Comparison of ENCODE assay signal across 8 cellular contexts in the genomic region with DNA sequence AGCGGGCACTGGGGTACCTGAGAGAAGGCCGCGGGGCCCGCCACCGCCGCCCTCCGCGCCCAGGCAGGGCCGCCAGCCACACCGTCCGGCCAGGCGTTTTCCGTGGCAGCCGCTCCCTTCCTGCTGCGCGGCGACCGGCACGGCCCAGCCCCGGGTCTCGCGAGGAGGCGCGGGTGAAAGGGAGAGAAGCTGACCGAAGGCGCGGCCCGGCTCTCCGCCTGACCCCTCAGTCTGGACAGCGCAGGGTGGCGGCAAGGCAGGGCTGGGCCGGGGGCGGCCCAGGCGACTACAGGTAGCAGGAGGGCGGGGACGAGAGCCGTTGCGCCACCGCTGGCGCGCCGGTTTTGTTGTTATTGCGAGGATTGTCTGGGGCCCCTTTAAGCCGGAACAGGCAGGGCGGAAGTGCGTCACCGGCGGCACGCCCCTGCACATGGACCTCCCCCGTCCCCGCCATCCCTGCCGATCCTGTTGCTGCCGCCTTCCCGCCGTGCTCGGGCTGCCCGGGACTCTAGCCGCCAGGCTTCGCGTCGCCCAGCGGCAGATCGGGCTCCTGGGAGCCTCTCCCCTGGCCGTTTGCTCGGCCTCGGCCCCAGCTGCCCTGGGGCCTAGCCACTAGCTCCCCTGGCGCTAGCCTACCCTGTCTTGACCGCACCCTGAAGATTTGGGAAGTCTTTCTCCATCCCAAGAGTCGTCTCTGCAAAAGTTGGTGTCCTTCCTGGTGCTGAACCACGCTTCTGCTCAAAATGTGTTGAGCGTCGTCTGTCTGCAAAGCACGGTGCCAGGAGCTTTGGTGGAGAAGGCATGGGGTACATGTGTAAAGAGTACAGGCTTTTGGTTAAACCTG. TPM values are rescaled to one million over a fixed set of nuclear protein-coding genes. Genes with fewer than 3 reads are reported as not detected.
DNase-seq lines count a peak whose midpoint lies in the region; ATAC-seq, FAIRE-seq and TF ChIP-seq lines count a peak whose summit lies in the region.

A gene with protein sequence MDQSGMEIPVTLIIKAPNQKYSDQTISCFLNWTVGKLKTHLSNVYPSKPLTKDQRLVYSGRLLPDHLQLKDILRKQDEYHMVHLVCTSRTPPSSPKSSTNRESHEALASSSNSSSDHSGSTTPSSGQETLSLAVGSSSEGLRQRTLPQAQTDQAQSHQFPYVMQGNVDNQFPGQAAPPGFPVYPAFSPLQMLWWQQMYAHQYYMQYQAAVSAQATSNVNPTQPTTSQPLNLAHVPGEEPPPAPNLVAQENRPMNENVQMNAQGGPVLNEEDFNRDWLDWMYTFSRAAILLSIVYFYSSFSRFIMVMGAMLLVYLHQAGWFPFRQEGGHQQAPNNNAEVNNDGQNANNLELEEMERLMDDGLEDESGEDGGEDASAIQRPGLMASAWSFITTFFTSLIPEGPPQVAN (minus strand): TSS at position 352 of the 844 bp plus-strand sequence. CDS start 805 bp downstream, outside the sequence.

- TF ChIP-seq POLR2A in H54 (IDR thresholded peaks at IDR 0.05; ENCODE audit: low read depth, low read length) = peak; percentile 90

- no peaks in the 10 kb centered on the region for H3K9me3 ChIP-seq in fibroblast of lung (ENCODE audit: control insufficient read depth, insufficient read depth, low read depth, low read length)
- H3K9me3 ChIP-seq in naive thymus-derived CD4-positive, alpha-beta T cell (ENCODE audit: control insufficient read depth in 2 of 3, low read length in 3 of 3) = no peaks in the 10 kb centered on the region

- H3K4me1 Mint-ChIP-seq in activated T-helper 17 cell treated with anti-CD3 and anti-CD28 coated beads, Interleukin-2, amount 50 U/mL, for 72 hours = peaks cover 34% of the 10 kb centered on the region
- peaks cover 46 to 61% (median 56%) of the 10 kb centered on the region in 7 donors for H3K4me1 Mint-ChIP-seq in naive thymus-derived CD4-positive, alpha-beta T cell
- H3K4me1 Mint-ChIP-seq in stimulated activated memory B cell treated with anti-CD40 and anti-IgM and Interleukin-4, amounts not matched to agents 10 μg/mL and 1 μg/mL and 100 μg/mL, for 72 hours = peaks cover 57% of the 10 kb centered on the region

- peaks cover 30% of the 10 kb centered on the region for H3K79me2 ChIP-seq in fibroblast of lung (ENCODE audit: control insufficient read depth, insufficient read depth, low read length)

- H3K27me3 ChIP-seq in fibroblast of lung (ENCODE audit: control insufficient read depth, insufficient read depth, low read length) = no peaks in the 10 kb centered on the region
- H3K27me3 ChIP-seq in naive thymus-derived CD4-positive, alpha-beta T cell (ENCODE audit: control insufficient read depth in 2 of 2, insufficient read depth in 2 of 2, low read length in 2 of 2) = no peaks in the 10 kb centered on the region

- peak within 1 kb of the TSS; percentile 85 for H3K4me3 Mint-ChIP-seq in activated T-helper 17 cell treated with anti-CD3 and anti-CD28 coated beads, Interleukin-2, amount 50 U/mL, for 72 hours
- H3K4me3 Mint-ChIP-seq in naive thymus-derived CD4-positive, alpha-beta T cell = peak within 1 kb of the TSS; percentile 88 to 99 (median 97)
- H3K4me3 Mint-ChIP-seq in stimulated activated memory B cell treated with anti-CD40 and anti-IgM and Interleukin-4, amounts not matched to agents 10 μg/mL and 1 μg/mL and 100 μg/mL, for 72 hours = peak within 1 kb of the TSS; percentile 99

- no peak for TF ChIP-seq CTCF in RWPE1 (conservative IDR thresholded peaks at IDR 0.05; ENCODE audit: low read depth)
- TF ChIP-seq CTCF in fibroblast of lung (conservative IDR thresholded peaks at IDR 0.05 in 1 of 2, IDR thresholded peaks at IDR 0.05 in 1 of 2; ENCODE audit: low read depth in 1 of 2, low read length in 2 of 2) = no peak

- H3K27ac Mint-ChIP-seq in activated T-helper 17 cell treated with anti-CD3 and anti-CD28 coated beads, Interleukin-2, amount 50 U/mL, for 72 hours = peak within 1 kb of the TSS; percentile 88
- H3K27ac Mint-ChIP-seq in naive thymus-derived CD4-positive, alpha-beta T cell = peak within 1 kb of the TSS; percentile 93 to 100 (median 98)
- H3K27ac Mint-ChIP-seq in stimulated activated memory B cell treated with anti-CD40 and anti-IgM and Interleukin-4, amounts not matched to agents 10 μg/mL and 1 μg/mL and 100 μg/mL, for 72 hours = peak within 1 kb of the TSS; percentile 94

- no peaks in the 10 kb centered on the region for H3K9me3 Mint-ChIP-seq in activated T-helper 17 cell treated with anti-CD3 and anti-CD28 coated beads, Interleukin-2, amount 50 U/mL, for 72 hours
- peaks cover 0 to 4% (median 0%) of the 10 kb centered on the region in 11 donors for H3K9me3 Mint-ChIP-seq in naive thymus-derived CD4-positive, alpha-beta T cell
- no peaks in the 10 kb centered on the region for H3K9me3 Mint-ChIP-seq in stimulated activated memory B cell treated with anti-CD40 and anti-IgM and Interleukin-4, amounts not matched to agents 10 μg/mL and 1 μg/mL and 100 μg/mL, for 72 hours

- peak within 1 kb of the TSS; percentile 62 to 97 (median 77) for H3K4me3 ChIP-seq in fibroblast of lung (replicated peaks in 1 of 4; ENCODE audit: control extremely low read depth in 1 of 4, insufficient read depth in 1 of 4, low read depth in 3 of 4, low read length in 4 of 4)
- H3K4me3 ChIP-seq in naive thymus-derived CD4-positive, alpha-beta T cell (ENCODE audit: low read length) = peak within 1 kb of the TSS; percentile 92

- H3K27me3 Mint-ChIP-seq in activated T-helper 17 cell treated with anti-CD3 and anti-CD28 coated beads, Interleukin-2, amount 50 U/mL, for 72 hours = no peaks in the 10 kb centered on the region
- H3K27me3 Mint-ChIP-seq in naive thymus-derived CD4-positive, alpha-beta T cell = no peaks in the 10 kb centered on the region
- no peaks in the 10 kb centered on the region for H3K27me3 Mint-ChIP-seq in stimulated activated memory B cell treated with anti-CD40 and anti-IgM and Interleukin-4, amounts not matched to agents 10 μg/mL and 1 μg/mL and 100 μg/mL, for 72 hours

- peaks cover 28% of the 10 kb centered on the region for H3K36me3 Mint-ChIP-seq in activated T-helper 17 cell treated with anti-CD3 and anti-CD28 coated beads, Interleukin-2, amount 50 U/mL, for 72 hours (ENCODE audit: low read depth)
- H3K36me3 Mint-ChIP-seq in naive thymus-derived CD4-positive, alpha-beta T cell = peaks cover 4 to 21% (median 9%) of the 10 kb centered on the region in 5 donors
- peaks cover 8% of the 10 kb centered on the region for H3K36me3 Mint-ChIP-seq in stimulated activated memory B cell treated with anti-CD40 and anti-IgM and Interleukin-4, amounts not matched to agents 10 μg/mL and 1 μg/mL and 100 μg/mL, for 72 hours

- H2AFZ ChIP-seq in fibroblast of lung (ENCODE audit: low read length) = peak within 1 kb of the TSS; percentile 63

- H3K27ac ChIP-seq in RWPE1 (peak within 1 kb of the TSS; percentile 88), fibroblast of lung (ENCODE audit: insufficient read depth, low read length) (peak within 1 kb of the TSS; percentile 94)
- H3K27ac ChIP-seq in naive thymus-derived CD4-positive, alpha-beta T cell (ENCODE audit: low read depth, low read length) = peak within 1 kb of the TSS; percentile 98

- H4K20me1 ChIP-seq in fibroblast of lung (ENCODE audit: control insufficient read depth, extremely low read depth, insufficient read depth, low read length) = no peaks in the 10 kb centered on the region

- POLR2A ChIA-PET in RWPE1 (lab: Yijun Ruan, JAX; ENCODE audit: low non-redundant PET) = no interaction called here
- POLR2A ChIA-PET in naive thymus-derived CD4-positive, alpha-beta T cell (lab: Charles Lee) = interaction anchor here (0.7 to 9.3 kb wide), 15 partner anchors 9 to 592 kb away, joined by 3 to 110 read pairs (median 5); a partner anchor contains a TSS

- H3K36me3 ChIP-seq in fibroblast of lung (ENCODE audit: control insufficient read depth, insufficient read depth, low read length) = no peaks in the 10 kb centered on the region
- H3K36me3 ChIP-seq in naive thymus-derived CD4-positive, alpha-beta T cell (ENCODE audit: control insufficient read depth in 2 of 3, insufficient read depth in 3 of 3, low read length in 3 of 3) = peaks cover 0 to 8% (median 0%) of the 10 kb centered on the region in 3 experiments

- FAIRE-seq in H54 (lab: Jason Lieb, UNC) = no peak

- ATAC-seq in activated T-helper 17 cell treated with anti-CD3 and anti-CD28 coated beads, Interleukin-2, amount 50 U/mL, for 72 hours (replicated peaks) = peak; percentile 85
- ATAC-seq in naive thymus-derived CD4-positive, alpha-beta T cell = peak; percentile 92
- ATAC-seq in stimulated activated memory B cell treated with anti-CD40 and anti-IgM and Interleukin-4, amounts not matched to agents 10 μg/mL and 1 μg/mL and 100 μg/mL, for 72 hours = peak; percentile 97

- DNase-seq in ELF-1 (ENCODE audit: low read depth, low spot score) = peak; percentile 99
- DNase-seq in H54 (ENCODE audit: insufficient read length, low spot score) = peak; percentile 95
- peak; percentile 98 for DNase-seq in LoVo (ENCODE audit: low spot score)
- peak; percentile 93 for DNase-seq in RWPE1 (ENCODE audit: low spot score)
- peak; percentile 89 for DNase-seq in fibroblast of lung (ENCODE audit: low read depth in 2 of 2)
- peak; percentile 89 to 94 (median 93) for DNase-seq in naive thymus-derived CD4-positive, alpha-beta T cell

- intact Hi-C loops in naive thymus-derived CD4-positive, alpha-beta T cell (cut with micrococcal nuclease) = loop anchor here (1.0 to 10.0 kb wide), 16 partner anchors 14 to 1753 kb away; a partner anchor contains a TSS

- H3K9ac ChIP-seq in fibroblast of lung (ENCODE audit: insufficient read depth, low read length) = peak within 1 kb of the TSS; percentile 95

- peak within 1 kb of the TSS; percentile 89 for H3K4me2 ChIP-seq in fibroblast of lung (ENCODE audit: extremely low read depth, insufficient read depth, low read length)

- H3K4me1 ChIP-seq in fibroblast of lung (ENCODE audit: control insufficient read depth, extremely low read depth, insufficient read depth, low read length) = peaks cover 4% of the 10 kb centered on the region
- peaks cover 15 to 17% of the 10 kb centered on the region in 2 donors for H3K4me1 ChIP-seq in naive thymus-derived CD4-positive, alpha-beta T cell (ENCODE audit: control insufficient read depth in 2 of 2, insufficient read depth in 2 of 2, low read length in 2 of 2)

- CTCF ChIA-PET in RWPE1 (lab: Yijun Ruan, JAX) = interaction anchor here (0.6 to 1.1 kb wide), 3 partner anchors 15 to 1731 kb away, joined by 3 to 4 read pairs (median 3); no protein-coding TSS in a partner anchor
- CTCF ChIA-PET in naive thymus-derived CD4-positive, alpha-beta T cell (lab: Charles Lee) = interaction anchor here (0.7 to 1.6 kb wide), 5 partner anchors 12 to 212 kb away, joined by 3 to 6 read pairs (median 4); a partner anchor contains a TSS

RNA-seq across cellular contexts. Expression of the gene that starts here (rescaled TPM):
- 10 to 100 TPM; 25.3 to 27.4 TPM for total RNA-seq in activated T-helper 17 cell treated with anti-CD3 and anti-CD28 coated beads, Interleukin-2, amount 50 U/mL, for 72 hours
- total RNA-seq in fibroblast of lung = 22.3 and 32.5 TPM in 2 replicates
- 35.5 and 49.4 TPM in 2 replicates for polyA plus RNA-seq in fibroblast of lung
- 17.6 and 25.7 TPM in 2 replicates for polyA plus RNA-seq in fibroblast of lung (2012)
- polyA minus RNA-seq in fibroblast of lung (ENCODE audit: low replicate concordance) = 71.4 and 113 TPM in 2 replicates
- total RNA-seq in naive thymus-derived CD4-positive, alpha-beta T cell = 10 to 100 TPM; 38.1 to 92.6 (median 62.4) TPM
- polyA plus RNA-seq in naive thymus-derived CD4-positive, alpha-beta T cell = 10 to 100 TPM; 68.7 to 76.8 TPM

Comparison
In these comparisons a context has a peak if more than half of its experiments do, and no peak if none do; other contexts are left out.
1. Peak in every context shown above with its lines: DNase-seq, ATAC-seq, H3K4me3 ChIP-seq and H3K27ac ChIP-seq.